Comparison of ENCODE assay signal across 10 cellular contexts in genomic region chr6:104638841-104639290, GRCh38.
DNase-seq lines count a peak whose midpoint lies in the region; ATAC-seq and TF ChIP-seq lines count a peak whose summit lies in the region.
"Had no signal": no experiment of that assay in that cellular context is flagged by ENCODE, and none has a peak within 500 bp of the region (broad histone marks: within the 10 kb centered on the region; RNA-seq: fewer than 3 reads in every experiment).

No MANE protein-coding gene starts in this region.

- in situ Hi-C loops in transverse colon (cut with MboI; ENCODE audit: low pct_ligation_motif_present in 1 of 4, low pct_unique_long_range_greater_than_20kb in 1 of 4, low sequenced_read_pairs in 3 of 4): no loop called here

- no peaks in the 10 kb centered on the region for H3K27me3 Mint-ChIP-seq in WTC11 (ENCODE audit: low read depth)
- H3K27me3 Mint-ChIP-seq: stimulated activated naive CD8-positive, alpha-beta T cell treated with anti-CD3 and anti-CD28 coated beads, Interleukin-15, Interleukin-2, amounts not matched to agents 100 ng/mL and 50 ng/mL, for 24 hours had no signal

- peak; percentile 82 for DNase-seq in NB4 (ENCODE audit: low read depth)
- peak; percentile 66 for DNase-seq in cerebellar cortex (ENCODE audit: low spot score)
- DNase-seq in left kidney (ENCODE audit: low read depth, low spot score): peak; percentile 7
- no peak for DNase-seq in transverse colon
- no peak for DNase-seq in CD1c-positive myeloid dendritic cell (ENCODE audit: extremely low spot score)
- no peak for DNase-seq in HPDE6-E6E7 (ENCODE audit: extremely low spot score)
- DNase-seq in COR-L47 (lab: John Stamatoyannopoulos, UW): no peak
- DNase-seq in WTC11 (ENCODE audit: low spot score): no peak
- DNase-seq: MG63 had no signal

- H3K4me3 Mint-ChIP-seq in WTC11: no peak overlapping the region
- H3K4me3 Mint-ChIP-seq: stimulated activated naive CD8-positive, alpha-beta T cell treated with anti-CD3 and anti-CD28 coated beads, Interleukin-15, Interleukin-2, amounts not matched to agents 100 ng/mL and 50 ng/mL, for 24 hours had no signal

- CTCF ChIA-PET in WTC11 (lab: Charles Lee): no interaction called here

- no peak for ATAC-seq in WTC11

- POLR2A ChIA-PET in WTC11 (lab: Charles Lee): no interaction called here

- H3K9me3 ChIP-seq in transverse colon: no peaks in the 10 kb centered on the region
- H3K9me3 ChIP-seq: MG63 had no signal

- H3K27me3 ChIP-seq in transverse colon: no peaks in the 10 kb centered on the region
- H3K27me3 ChIP-seq: MG63 had no signal

- TF ChIP-seq POLR2A in NB4 (IDR thresholded peaks at IDR 0.05; ENCODE audit: extremely low read depth, insufficient read length) (no peak), transverse colon (IDR thresholded peaks at IDR 0.05) (no peak)

- intact Hi-C loops in transverse colon (cut with DNase I; ENCODE audit: low total_unique reads): no loop called here

- H3K9me3 Mint-ChIP-seq in WTC11: no peaks in the 10 kb centered on the region
- H3K9me3 Mint-ChIP-seq: stimulated activated naive CD8-positive, alpha-beta T cell treated with anti-CD3 and anti-CD28 coated beads, Interleukin-15, Interleukin-2, amounts not matched to agents 100 ng/mL and 50 ng/mL, for 24 hours had no signal

- H3K4me1 ChIP-seq in transverse colon: peaks cover 0 to 13% (median 0%) of the 10 kb centered on the region in 4 donors

- 18 to 52% methylated on average over 2 to 4 of the region's 4 CpGs for WGBS in transverse colon (ENCODE audit: low coverage in 1 of 2), 2 donors

- TF ChIP-seq CTCF in NB4 (IDR thresholded peaks at IDR 0.05; ENCODE audit: low read depth, low read length) (no peak), transverse colon (IDR thresholded peaks at IDR 0.05) (no peak), WTC11 (IDR thresholded peaks at IDR 0.05) (no peak)

- H3K4me1 Mint-ChIP-seq in WTC11: peaks cover 7% of the 10 kb centered on the region

- H3K27ac ChIP-seq in transverse colon: peak overlapping the region in 3 of 4 donors; percentile 13 to 40 (median 26)

- H3K4me3 ChIP-seq in NB4 (ENCODE audit: low read depth, low read length): no peak overlapping the region
- H3K4me3 ChIP-seq in transverse colon: no peak overlapping the region
- H3K4me3 ChIP-seq: MG63 had no signal

- no peak overlapping the region for H3K27ac Mint-ChIP-seq in WTC11
- H3K27ac Mint-ChIP-seq: stimulated activated naive CD8-positive, alpha-beta T cell treated with anti-CD3 and anti-CD28 coated beads, Interleukin-15, Interleukin-2, amounts not matched to agents 100 ng/mL and 50 ng/mL, for 24 hours had no signal

- H3K36me3 ChIP-seq in transverse colon: no peaks in the 10 kb centered on the region
- H3K36me3 ChIP-seq: MG63 had no signal

- no peaks in the 10 kb centered on the region for H3K36me3 Mint-ChIP-seq in WTC11

- TF ChIP-seq EP300 in transverse colon (IDR thresholded peaks at IDR 0.05; ENCODE audit: low read depth): no peak

TF ChIP-seq in WTC11, 78 proteins besides CTCF, POLR2A, EP300 and RAD21:
- TF ChIP-seq IRF1 (CRISPR knock-in tag; IDR thresholded peaks at IDR 0.05): no peak
- TF ChIP-seq RORB (CRISPR knock-in tag; IDR thresholded peaks at IDR 0.05): no peak
- TF ChIP-seq NR2C2 (CRISPR knock-in tag; IDR thresholded peaks at IDR 0.05): no peak
- no peak for TF ChIP-seq MXD4 (CRISPR knock-in tag; IDR thresholded peaks at IDR 0.05; ENCODE audit: borderline replicate concordance)
- TF ChIP-seq SP1 (CRISPR knock-in tag; conservative IDR thresholded peaks at IDR 0.05): no peak
- TF ChIP-seq ZNF281 (CRISPR knock-in tag; IDR thresholded peaks at IDR 0.05): no peak
- TF ChIP-seq CREM (CRISPR knock-in tag; IDR thresholded peaks at IDR 0.05): no peak
- no peak for TF ChIP-seq ERG (CRISPR knock-in tag; IDR thresholded peaks at IDR 0.05)
- TF ChIP-seq NR1H2 (CRISPR knock-in tag; IDR thresholded peaks at IDR 0.05): no peak
- no peak for TF ChIP-seq ZNF512 (CRISPR knock-in tag; IDR thresholded peaks at IDR 0.05; ENCODE audit: borderline replicate concordance)

Comparison
In these comparisons a context has a peak if more than half of its experiments do, and no peak if none do; other contexts are left out.
1. DNase-seq: peak in NB4 (single experiment), cerebellar cortex (single experiment) and left kidney (single experiment); none in transverse colon (single experiment), CD1c-positive myeloid dendritic cell (single experiment), HPDE6-E6E7 (single experiment), COR-L47 (single experiment) and WTC11 (single experiment).